12 cellular contexts compared by ENCODE assay signal in genomic region chr1:59015708-59016107, GRCh38.
DNase-seq lines count a peak whose midpoint lies in the region; FAIRE-seq and TF ChIP-seq lines count a peak whose summit lies in the region.
"Had no signal": no experiment of that assay in that cellular context is flagged by ENCODE, and none has a peak within 500 bp of the region (broad histone marks: within the 10 kb centered on the region; RNA-seq: fewer than 3 reads in every experiment).

No MANE protein-coding gene starts in this region.

- TF ChIP-seq CTCF in AG09319 (IDR thresholded peaks at IDR 0.05; ENCODE audit: low read depth, low read length) (no peak), bronchial epithelial cell (IDR thresholded peaks at IDR 0.05; ENCODE audit: insufficient read depth, low read length, severe bottlenecking) (no peak)

- FAIRE-seq in bronchial epithelial cell (lab: Jason Lieb, UNC): no peak
- FAIRE-seq: GM18507 had no signal

- H3K4me1 ChIP-seq in HUES48 (ENCODE audit: control insufficient read depth, insufficient read depth, low read length): peaks cover 30% of the 10 kb centered on the region

- H3K36me3 ChIP-seq in HUES48 (ENCODE audit: control insufficient read depth, insufficient read depth, low read length) (no peaks in the 10 kb centered on the region), bronchial epithelial cell (ENCODE audit: control insufficient read depth, insufficient read depth, low read length) (no peaks in the 10 kb centered on the region)
- H3K36me3 ChIP-seq: neutrophil, suprapubic skin had no signal

- H3K27me3 ChIP-seq in HUES48 (ENCODE audit: control insufficient read depth, insufficient read depth, low read length) (no peaks in the 10 kb centered on the region), bronchial epithelial cell (ENCODE audit: control insufficient read depth, insufficient read depth, low read length) (no peaks in the 10 kb centered on the region)
- H3K27me3 ChIP-seq: suprapubic skin had no signal

- DNase-seq in AG09319 (ENCODE audit: extremely low read depth, low read depth) (peak; percentile 22), bronchial epithelial cell (ENCODE audit: low read depth) (peak; percentile 96), lung microvascular endothelial cell (ENCODE audit: low read depth in 2 of 2) (peak; percentile 5 to 77), NCI-H128 (lab: John Stamatoyannopoulos, UW; ENCODE audit: unreplicated experiment) (no peak), NCI-H526 (lab: John Stamatoyannopoulos, UW) (no peak), COLO829 (ENCODE audit: low spot score) (no peak)
- DNase-seq in activated CD4-positive, alpha-beta T cell treated with anti-CD3 and anti-CD28 coated beads for 1 hour: no peak
- DNase-seq: stimulated activated CD4-positive, alpha-beta T cell treated with anti-CD3 and anti-CD28 coated beads, Interleukin-2, amount 100 ng/mL, for 48 hours had no signal

- H3K9me3 ChIP-seq in HUES48 (ENCODE audit: control insufficient read depth, insufficient read depth, low read length): no peaks in the 10 kb centered on the region
- H3K9me3 ChIP-seq: neutrophil, suprapubic skin had no signal

- H3K27ac ChIP-seq in HUES48 (ENCODE audit: low read depth, low read length): peak overlapping the region; percentile 48
- H3K27ac ChIP-seq: neutrophil, suprapubic skin had no signal

- H3K4me3 ChIP-seq in HUES48 (ENCODE audit: low read depth, low read length): no peak overlapping the region
- no peak overlapping the region for H3K4me3 ChIP-seq in bronchial epithelial cell (ENCODE audit: low read depth, low read length)
- H3K4me3 ChIP-seq: suprapubic skin had no signal

- no peak overlapping the region for H3K9ac ChIP-seq in HUES48 (ENCODE audit: low read depth, low read length)

Comparison
In these comparisons a context has a peak if more than half of its experiments do, and no peak if none do; other contexts are left out.
1. DNase-seq: peak in AG09319 (single experiment), bronchial epithelial cell (single experiment) and lung microvascular endothelial cell (2 of 2); none in activated CD4-positive, alpha-beta T cell treated with anti-CD3 and anti-CD28 coated beads for 1 hour (single experiment), NCI-H128 (single experiment), NCI-H526 (0 of 2) and COLO829 (single experiment).